ENCODE assay signal across 25 cellular contexts in the genomic region with DNA sequence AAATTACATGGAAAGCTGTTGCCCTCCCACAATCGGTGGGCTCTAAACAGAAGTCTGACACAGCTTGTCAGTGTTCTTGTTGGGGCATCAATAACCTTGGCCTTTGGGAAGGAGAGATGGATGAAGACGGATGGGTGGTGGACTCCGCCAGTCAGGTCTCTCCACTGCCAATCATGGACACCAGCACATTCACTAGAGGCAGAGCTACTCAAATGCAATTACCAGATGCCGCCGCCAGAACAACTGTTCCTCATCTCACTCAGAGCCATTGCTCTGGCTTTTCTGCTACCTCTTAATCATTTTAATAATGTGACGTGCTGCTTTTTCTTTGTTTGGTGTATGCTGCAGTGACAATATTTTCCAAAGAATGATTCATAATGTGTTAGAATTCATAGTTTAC. TPM values are rescaled to one million over a fixed set of nuclear protein-coding genes. Genes with fewer than 3 reads are reported as not detected.
"Had no signal": no experiment of that assay in that cellular context is flagged by ENCODE, and none has a peak within 500 bp of the region (broad histone marks: within the 10 kb centered on the region; RNA-seq: fewer than 3 reads in every experiment).

No MANE protein-coding gene starts in this region.

- H3K4me1 Mint-ChIP-seq: T-helper 17 cell had no signal

- H3K27me3 ChIP-seq: SJSA1 had no signal

- H3K36me3 ChIP-seq: SJSA1 had no signal

- H3K27ac ChIP-seq: HL-60, SJSA1 had no signal

- H3K27ac Mint-ChIP-seq: T-helper 17 cell had no signal

- H3K4me1 ChIP-seq: SJSA1 had no signal

- H3K27me3 Mint-ChIP-seq: T-helper 17 cell had no signal

- H3K4me3 ChIP-seq: SJSA1 had no signal

- H3K4me3 Mint-ChIP-seq: T-helper 17 cell had no signal

- DNase-seq: KBM-7, MV-4-11, NCI-H1048, NCI-H1105, NCI-H1417, NCI-H146, NCI-H1694 treated with DMSO at 0.1 percent for 48 hours, NCI-H1930, NCI-H2081, NCI-H2107, NCI-H2227 treated with DMSO at 0.1 percent for 48 hours, NCI-H446, NCI-H510A, NCI-H524 treated with DMSO at 0.1 percent for 48 hours, NCI-H69, NCI-H774, Right ventricle myocardium superior, RPMI8226, SIG-M5, T-helper 1 cell, T-helper 17 cell had no signal

- H3K9me3 ChIP-seq: SJSA1 had no signal

RNA-seq across cellular contexts. Expression of gene TAS2R1, which starts 56.4 kb away (rescaled TPM):
- total RNA-seq: LHCN-M2, MCF 10A, Right ventricle myocardium superior, SJSA1, T-helper 17 cell had no signal
